8 cellular contexts compared by ENCODE assay signal in the genomic region with DNA sequence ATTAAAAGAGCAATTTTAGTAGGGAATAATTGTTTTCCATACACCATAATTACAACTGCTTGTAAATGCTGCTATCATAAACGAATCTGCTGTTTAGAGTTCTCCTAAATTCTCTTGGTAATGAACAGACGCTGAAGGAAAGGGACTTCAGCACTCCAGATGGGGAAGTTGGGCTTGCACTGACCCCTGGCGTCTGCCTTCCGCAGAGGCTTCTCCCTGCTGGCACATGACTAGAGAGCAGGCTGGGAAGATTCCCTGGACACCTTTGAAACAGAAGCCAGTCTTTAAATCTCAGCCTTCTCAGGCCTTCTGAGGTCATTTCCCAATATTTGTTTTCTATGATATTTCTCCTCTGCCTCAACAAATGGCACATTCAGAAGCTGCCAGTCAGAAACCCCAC.
DNase-seq lines count a peak whose midpoint lies in the region; ATAC-seq and TF ChIP-seq lines count a peak whose summit lies in the region.

No MANE protein-coding gene starts in this region.

- no peaks in the 10 kb centered on the region for H3K36me3 ChIP-seq in thyroid gland

- WGBS in thyroid gland, 2 donors = 5 to 6% methylated on average over 4 of the region's 4 CpGs

- H3K4me3 Mint-ChIP-seq in activated naive CD4-positive, alpha-beta T cell treated with anti-CD3 and anti-CD28 coated beads, Interleukin-2, amount 10 ng/mL, durations not matched to agents 7 days and 5 days = no peak overlapping the region
- no peak overlapping the region for H3K4me3 Mint-ChIP-seq in natural killer cell

- no peaks in the 10 kb centered on the region for H3K27me3 ChIP-seq in thyroid gland

- H3K9me3 ChIP-seq in thyroid gland = no peaks in the 10 kb centered on the region

- TF ChIP-seq POLR2A in thyroid gland (IDR thresholded peaks at IDR 0.05) = no peak

- intact Hi-C loops in left colon (cut with DNase I, micrococcal nuclease) = loop anchor here in 1 of 2 donors (5.0 kb wide), 1 partner anchor 420 kb away; no protein-coding TSS in a partner anchor
- intact Hi-C loops in thyroid gland (cut with DNase I) = no loop called here
- intact Hi-C loops in natural killer cell (cut with micrococcal nuclease) = loop anchor here (5.0 kb wide), 1 partner anchor 410 kb away; no protein-coding TSS in a partner anchor

- no peaks in the 10 kb centered on the region for H3K36me3 Mint-ChIP-seq in activated naive CD4-positive, alpha-beta T cell treated with anti-CD3 and anti-CD28 coated beads, Interleukin-2, amount 10 ng/mL, durations not matched to agents 7 days and 5 days
- no peaks in the 10 kb centered on the region for H3K36me3 Mint-ChIP-seq in natural killer cell

- ATAC-seq in left colon (peak; percentile 98), natural killer cell (no peak)

- no peak overlapping the region for H3K27ac ChIP-seq in thyroid gland

- TF ChIP-seq CTCF in thyroid gland (IDR thresholded peaks at IDR 0.05) (peak; percentile 14 to 69 (median 41)), natural killer cell (IDR thresholded peaks at IDR 0.05) (no peak)

- peak; percentile 44 for DNase-seq in activated naive CD4-positive, alpha-beta T cell treated with anti-CD3 and anti-CD28 coated beads, Interleukin-2, amount 10 ng/mL, durations not matched to agents 7 days and 5 days
- DNase-seq in activated naive CD4-positive, alpha-beta T cell (lab: John Stamatoyannopoulos, UW) = no peak
- DNase-seq in NOMO-1 treated with dmso at 0.1 percent for 144 hours (lab: John Stamatoyannopoulos, UW; ENCODE audit: unreplicated experiment) (peak; percentile 7), cerebellar cortex (ENCODE audit: low spot score) (peak; percentile 66), left colon (peak; percentile 76 to 86), thyroid gland (peak; percentile 48 to 60), NCI-H1436 treated with DMSO at 0.1 percent for 48 hours (lab: John Stamatoyannopoulos, UW) (no peak), natural killer cell (no peak)

- no peaks in the 10 kb centered on the region for H3K4me1 ChIP-seq in thyroid gland

- no peaks in the 10 kb centered on the region for H3K9me3 Mint-ChIP-seq in activated naive CD4-positive, alpha-beta T cell treated with anti-CD3 and anti-CD28 coated beads, Interleukin-2, amount 10 ng/mL, durations not matched to agents 7 days and 5 days
- H3K9me3 Mint-ChIP-seq in natural killer cell = no peaks in the 10 kb centered on the region

- H3K4me1 Mint-ChIP-seq in activated naive CD4-positive, alpha-beta T cell treated with anti-CD3 and anti-CD28 coated beads, Interleukin-2, amount 10 ng/mL, durations not matched to agents 7 days and 5 days = no peaks in the 10 kb centered on the region
- no peaks in the 10 kb centered on the region for H3K4me1 Mint-ChIP-seq in natural killer cell

- no peak overlapping the region for H3K27ac Mint-ChIP-seq in activated naive CD4-positive, alpha-beta T cell treated with anti-CD3 and anti-CD28 coated beads, Interleukin-2, amount 10 ng/mL, durations not matched to agents 7 days and 5 days
- no peak overlapping the region for H3K27ac Mint-ChIP-seq in natural killer cell

- CTCF ChIA-PET in activated naive CD4-positive, alpha-beta T cell treated with anti-CD3 and anti-CD28 coated beads, Interleukin-2, amount 10 ng/mL, durations not matched to agents 7 days and 5 days (lab: Charles Lee) = no interaction called here

- H3K4me3 ChIP-seq in thyroid gland (replicated peaks in 1 of 3) = no peak overlapping the region

- peaks cover 7% of the 10 kb centered on the region for H3K27me3 Mint-ChIP-seq in activated naive CD4-positive, alpha-beta T cell treated with anti-CD3 and anti-CD28 coated beads, Interleukin-2, amount 10 ng/mL, durations not matched to agents 7 days and 5 days
- H3K27me3 Mint-ChIP-seq in natural killer cell (ENCODE audit: low read depth in 2 of 2) = peaks cover 21 to 22% of the 10 kb centered on the region in 2 donors

Comparison
In these comparisons a context has a peak if more than half of its experiments do, and no peak if none do; other contexts are left out.
1. DNase-seq: peak in activated naive CD4-positive, alpha-beta T cell treated with anti-CD3 and anti-CD28 coated beads, Interleukin-2, amount 10 ng/mL, durations not matched to agents 7 days and 5 days (single experiment), NOMO-1 treated with dmso at 0.1 percent for 144 hours (single experiment), cerebellar cortex (single experiment), left colon (2 of 2) and thyroid gland (2 of 2); none in activated naive CD4-positive, alpha-beta T cell (0 of 4), NCI-H1436 treated with DMSO at 0.1 percent for 48 hours (single experiment) and natural killer cell (single experiment).